ENCODE assay signal across 30 cellular contexts in the genomic region with DNA sequence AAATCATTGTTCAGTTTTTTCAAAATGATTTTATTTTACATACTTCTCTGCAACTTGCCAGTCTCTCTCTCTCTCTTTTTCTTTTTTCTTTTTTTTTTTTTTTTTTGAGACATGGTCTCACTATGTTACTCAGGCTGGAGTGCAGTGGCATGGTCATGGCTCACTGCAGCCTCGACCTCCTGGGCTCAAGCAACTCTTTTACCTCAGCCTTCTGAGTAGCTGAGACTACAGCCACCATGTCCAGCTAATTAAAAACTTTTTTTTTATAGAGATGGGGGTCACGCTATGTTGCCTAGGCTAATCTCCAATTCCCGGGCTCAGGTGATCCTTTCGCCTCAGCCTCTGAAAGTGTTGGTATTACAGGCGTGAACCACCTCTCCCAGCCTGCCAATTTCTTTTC. TPM values are rescaled to one million over a fixed set of nuclear protein-coding genes. Genes with fewer than 3 reads are reported as not detected.
DNase-seq lines count a peak whose midpoint lies in the region; ATAC-seq and TF ChIP-seq lines count a peak whose summit lies in the region.
"Had no signal": no experiment of that assay in that cellular context is flagged by ENCODE, and none has a peak within 500 bp of the region (broad histone marks: within the 10 kb centered on the region; RNA-seq: fewer than 3 reads in every experiment).

No MANE protein-coding gene starts in this region.

- H3K36me3 Mint-ChIP-seq in chondrocyte (ENCODE audit: low read depth), result no peaks in the 10 kb centered on the region
- H3K36me3 Mint-ChIP-seq: T-cell had no signal

- H3K36me3 ChIP-seq in HEK293 (ENCODE audit: control insufficient read depth in 2 of 2, insufficient read depth in 1 of 2, low read length in 2 of 2) (no peaks in the 10 kb centered on the region), mesodermal cell (ENCODE audit: control insufficient read depth, insufficient read depth, low read length) (no peaks in the 10 kb centered on the region), suprapubic skin (no peaks in the 10 kb centered on the region)
- H3K36me3 ChIP-seq: BLaER1, HAP-1 had no signal

- no peak overlapping the region for H3K4me3 Mint-ChIP-seq in chondrocyte (ENCODE audit: unreplicated experiment)
- H3K4me3 Mint-ChIP-seq: CD4-positive, alpha-beta T cell; T-cell had no signal

- WGBS in mesodermal cell (ENCODE audit: insufficient coverage in 2 of 2), 2 experiments, result 100% methylated on average over 1 to 3 of the region's 5 CpGs
- 83% methylated on average over 5 of the region's 5 CpGs for WGBS in suprapubic skin

- TF ChIP-seq POLR2A in suprapubic skin (IDR thresholded peaks at IDR 0.05), result no peak

- TF ChIP-seq CTCF in HEK293 (tag by site-specific recombination; IDR thresholded peaks at IDR 0.05) (no peak), suprapubic skin (IDR thresholded peaks at IDR 0.05) (no peak), GM10266 (IDR thresholded peaks at IDR 0.05; ENCODE audit: control insufficient read depth, insufficient read depth, low read depth, missing control alignments) (no peak), chondrocyte (IDR thresholded peaks at IDR 0.05) (no peak)

- H3K27me3 Mint-ChIP-seq in chondrocyte (ENCODE audit: low read depth), result no peaks in the 10 kb centered on the region
- H3K27me3 Mint-ChIP-seq: CD4-positive, alpha-beta T cell; T-cell had no signal

- CTCF ChIA-PET in HEK293 (lab: Yijun Ruan, JAX), result no interaction called here

- ATAC-seq in HG03039 (IDR thresholded peaks at IDR 0.05; ENCODE audit: unreplicated experiment), result no peak
- ATAC-seq: HepG2, K562, T-cell had no signal

- peaks cover 16% of the 10 kb centered on the region for H3K4me1 Mint-ChIP-seq in chondrocyte (ENCODE audit: low read depth)
- H3K4me1 Mint-ChIP-seq: T-cell had no signal

- POLR2A ChIA-PET in HEK293 (lab: Yijun Ruan, JAX), result interaction anchor here (0.7 kb wide), 1 partner anchor 24 kb away, joined by 5 read pairs; no protein-coding TSS in a partner anchor

- in situ Hi-C loops in ACHN (cut with HindIII; ENCODE audit: low pct_ligation_motif_present, low pct_unique_long_range_greater_than_20kb, low sequenced_read_pairs), result no loop called here

- no peaks in the 10 kb centered on the region for H3K9me3 ChIP-seq in HEK293 (ENCODE audit: control insufficient read depth, insufficient read depth, low read depth, low read length)
- no peaks in the 10 kb centered on the region for H3K9me3 ChIP-seq in mesodermal cell (ENCODE audit: control insufficient read depth, low read length)
- H3K9me3 ChIP-seq in suprapubic skin, result no peaks in the 10 kb centered on the region
- H3K9me3 ChIP-seq: BLaER1, Caco-2, HAP-1 had no signal

- H3K27ac ChIP-seq in HEK293 (ENCODE audit: extremely low read depth, low read depth, low read length) (no peak overlapping the region), mesodermal cell (ENCODE audit: low read depth, low read length, severe bottlenecking) (peak overlapping the region; percentile 16), suprapubic skin (no peak overlapping the region)
- H3K27ac ChIP-seq: BLaER1 had no signal

- no peak for TF ChIP-seq EP300 in suprapubic skin (IDR thresholded peaks at IDR 0.05)

- H3K4me3 ChIP-seq in HEK293 (ENCODE audit: low read depth, low read length) (no peak overlapping the region), mesodermal cell (ENCODE audit: extremely low read depth, insufficient read depth, low read length, poor library complexity, severe bottlenecking) (no peak overlapping the region), suprapubic skin (no peak overlapping the region)
- H3K4me3 ChIP-seq: BLaER1, GM23248, HAP-1, K562, PC-9 had no signal

- H3K27ac Mint-ChIP-seq in chondrocyte (ENCODE audit: unreplicated experiment), result no peak overlapping the region
- H3K27ac Mint-ChIP-seq: CD4-positive, alpha-beta T cell; T-cell had no signal

- H3K27me3 ChIP-seq in suprapubic skin, result no peaks in the 10 kb centered on the region
- H3K27me3 ChIP-seq: BLaER1 had no signal

- DNase-seq in ACHN (peak; percentile 48), cerebellar cortex (ENCODE audit: low spot score) (peak; percentile 64), suprapubic skin (ENCODE audit: low spot score in 2 of 2) (no peak), GM10266 (ENCODE audit: extremely low spot score) (no peak), chondrocyte (ENCODE audit: low spot score) (no peak)
- DNase-seq: 8988T; Caco-2; CD4-positive, alpha-beta T cell; DMS 273 treated with DMSO at 0.1 percent for 48 hours; DMS79; EL; GM23248; Kasumi-1; NCI-H1105; NCI-H1436 treated with DMSO at 0.1 percent for 48 hours; NCI-H187 treated with DMSO at 0.1 percent for 48 hours; NCI-H524 treated with DMSO at 0.1 percent for 48 hours; NCI-H774; NK-92 treated with Interleukin-12 subunit alpha and Interleukin-12 subunit beta, amount 100 ng/mL, for 24 hours; PC-9; RPMI8226; SHP77; T-cell had no signal

- H3K9me3 Mint-ChIP-seq in chondrocyte (ENCODE audit: low read depth), result no peaks in the 10 kb centered on the region
- H3K9me3 Mint-ChIP-seq: CD4-positive, alpha-beta T cell; T-cell had no signal

- H3K4me1 ChIP-seq in HEK293 (ENCODE audit: control insufficient read depth, insufficient read depth, low read length) (peaks cover 9% of the 10 kb centered on the region), mesodermal cell (ENCODE audit: control insufficient read depth, insufficient read depth, low read length, poor library complexity, severe bottlenecking) (peaks cover 23% of the 10 kb centered on the region), suprapubic skin (peaks cover 6% of the 10 kb centered on the region)

TF ChIP-seq in HEK293, 187 proteins besides CTCF, POLR2A, EP300 and RAD21:
- TF ChIP-seq ZNF362 (tag by site-specific recombination; IDR thresholded peaks at IDR 0.05) (peak; percentile 65; the same call in 1 of the 2 replicates), ZNF558 (tag by site-specific recombination; IDR thresholded peaks at IDR 0.05) (no peak), ZNF521 (tag by site-specific recombination; IDR thresholded peaks at IDR 0.05) (no peak), MEIS1 (CRISPR knock-in tag; IDR thresholded peaks at IDR 0.05; ENCODE audit: borderline replicate concordance) (no peak)

RNA-seq across cellular contexts. Expression of gene ARID3B, which starts 12.1 kb away (rescaled TPM):
- 71.5 TPM for polyA plus RNA-seq in mesodermal cell (2013, experiment 1 of 2)
- 58.5 TPM for polyA plus RNA-seq in mesodermal cell (2013, experiment 2 of 2)
- total RNA-seq in suprapubic skin (10 to 100 TPM in 1 of 4 donors, 1 to 10 TPM in 3; 6.7 to 12.3 (median 8.4) TPM), chondrocyte (1.8 to 2.6 TPM (median 2.5 TPM) in 3 replicates)

Comparison
In these comparisons a context has a peak if more than half of its experiments do, and no peak if none do; other contexts are left out.
1. DNase-seq: peak in ACHN (single experiment) and cerebellar cortex (single experiment); none in suprapubic skin (0 of 2), GM10266 (single experiment) and chondrocyte (single experiment).